Comparison of ENCODE assay signal across 7 cellular contexts in the genomic region with DNA sequence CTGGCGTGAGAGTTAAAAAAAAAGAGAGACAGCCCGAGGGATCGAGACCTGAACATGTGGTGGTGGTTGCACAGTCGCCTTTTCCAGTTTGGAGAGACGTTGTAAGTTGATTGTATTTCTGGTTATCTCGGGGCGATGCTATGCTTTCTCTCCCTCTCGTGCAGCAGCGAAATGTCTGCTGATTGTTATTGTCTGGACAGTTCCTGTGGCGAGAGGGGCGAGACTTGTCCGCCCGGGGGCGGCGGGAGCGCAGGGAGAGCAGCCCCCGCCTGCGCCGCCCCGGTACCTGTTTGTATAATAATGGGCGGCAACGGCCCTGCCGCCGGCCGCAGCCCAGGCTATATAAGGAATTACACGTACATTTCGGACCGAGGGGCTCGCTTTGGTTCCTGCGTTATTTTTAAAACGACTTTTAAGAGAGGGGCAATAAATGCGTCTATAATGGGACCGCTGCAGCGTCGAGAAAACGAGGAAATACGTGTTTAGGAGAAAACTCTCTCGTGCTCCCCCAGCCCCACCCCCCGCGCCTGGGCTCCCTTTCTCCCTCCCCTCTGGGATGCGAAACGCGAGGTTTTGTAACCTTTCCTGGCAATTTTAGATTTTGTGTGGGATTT. TPM values are rescaled to one million over a fixed set of nuclear protein-coding genes. Genes with fewer than 3 reads are reported as not detected.
DNase-seq lines count a peak whose midpoint lies in the region; ATAC-seq, FAIRE-seq and TF ChIP-seq lines count a peak whose summit lies in the region.

No MANE protein-coding gene starts in this region.

- intact Hi-C loops in cardiac septum (cut with DNase I): loop anchor here (2.0 to 10.0 kb wide), 6 partner anchors 72 to 487 kb away; no protein-coding TSS in a partner anchor
- intact Hi-C loops in pancreas (cut with DNase I): no loop called here

- no peak for DNase-seq in GM12864 (ENCODE audit: low read depth)
- DNase-seq in Peyer's patch: peak; percentile 53 to 60 (median 58)
- DNase-seq in activated naive CD8-positive, alpha-beta T cell treated with anti-CD3 and anti-CD28 coated beads, Interleukin-2, amount 50 U/mL, for 16 hours (ENCODE audit: low read depth, low spot score): peak; percentile 1
- DNase-seq in cardiac septum (ENCODE audit: low spot score): peak; percentile 77
- peak in 5 of 6 donors; percentile 2 to 62 (median 21) for DNase-seq in pancreas

- no peaks in the 10 kb centered on the region for H3K9me3 ChIP-seq in Peyer's patch
- H3K9me3 ChIP-seq in pancreas: no peaks in the 10 kb centered on the region

- FAIRE-seq in pancreas (lab: Jason Lieb, UNC): no peak

- WGBS in pancreas, 2 donors: 2% methylated on average over 43 of the region's 43 CpGs

- H3K4me3 ChIP-seq in GM12864 (ENCODE audit: low read depth, low read length) (peak overlapping the region; percentile 95), Peyer's patch (peak overlapping the region; percentile 87 to 94 (median 92)), pancreas (peak overlapping the region; percentile 27 to 94 (median 80))

- peaks cover 0 to 5% (median 0%) of the 10 kb centered on the region in 4 donors for H3K4me1 ChIP-seq in Peyer's patch
- peaks cover 4 to 12% (median 5%) of the 10 kb centered on the region in 3 donors for H3K4me1 ChIP-seq in pancreas

- no peak for TF ChIP-seq POLR2A in Peyer's patch (IDR thresholded peaks at IDR 0.05)

- H3K27ac ChIP-seq in Peyer's patch: peak overlapping the region; percentile 82 to 99 (median 96)
- peak overlapping the region in 2 of 4 donors; percentile 56 to 64 for H3K27ac ChIP-seq in pancreas

- TF ChIP-seq CTCF in GM12864 (IDR thresholded peaks at IDR 0.05; ENCODE audit: low read depth, low read length, missing control alignments) (no peak), Peyer's patch (IDR thresholded peaks at IDR 0.05) (no peak), pancreas (IDR thresholded peaks at IDR 0.05) (no peak)

- ATAC-seq in HG02852 (IDR thresholded peaks at IDR 0.05; ENCODE audit: unreplicated experiment) (peak; percentile 23), pancreas (peak in 2 of 4 donors; percentile 10 to 17), HG02981 (IDR thresholded peaks at IDR 0.05; ENCODE audit: unreplicated experiment) (no peak)

- no peaks in the 10 kb centered on the region for H3K36me3 ChIP-seq in Peyer's patch
- no peaks in the 10 kb centered on the region for H3K36me3 ChIP-seq in pancreas

- no peaks in the 10 kb centered on the region for H3K27me3 ChIP-seq in Peyer's patch
- H3K27me3 ChIP-seq in pancreas: peaks cover 0 to 47% (median 10%) of the 10 kb centered on the region in 4 donors

RNA-seq across cellular contexts. Expression of a gene that starts 1.7 kb away (rescaled TPM):
- total RNA-seq in Peyer's patch (10 to 100 TPM in 3 of 4 donors, 1 to 10 TPM in 1; 6.1 to 75.9 (median 16.8) TPM), cardiac septum (149 TPM), pancreas (10 to 100 TPM in 2 of 6 donors, 1 to 10 TPM in 4; 3.2 to 21.6 (median 6.9) TPM)
- 1 to 10 TPM; 4.8 to 5.2 TPM for polyA plus RNA-seq in pancreas
